15 cellular contexts compared by ENCODE assay signal in genomic region chr11:62001450-62002178, GRCh38. TPM values are rescaled to one million over a fixed set of nuclear protein-coding genes. Genes with fewer than 3 reads are reported as not detected.
DNase-seq lines count a peak whose midpoint lies in the region; ATAC-seq, FAIRE-seq and TF ChIP-seq lines count a peak whose summit lies in the region.
"Had no signal": no experiment of that assay in that cellular context is flagged by ENCODE, and none has a peak within 500 bp of the region (broad histone marks: within the 10 kb centered on the region; RNA-seq: fewer than 3 reads in every experiment).

No MANE protein-coding gene starts in this region.

- H3K27me3 ChIP-seq in right cardiac atrium (ENCODE audit: control insufficient read depth, insufficient read depth) = no peaks in the 10 kb centered on the region
- H3K27me3 ChIP-seq in pancreas = no peaks in the 10 kb centered on the region
- H3K27me3 ChIP-seq: BLaER1, neural progenitor cell had no signal

- peaks cover 0 to 5% (median 0%) of the 10 kb centered on the region in 3 donors for H3K36me3 ChIP-seq in pancreas
- H3K36me3 ChIP-seq: BLaER1, neural progenitor cell had no signal

- FAIRE-seq in RCC 7860 (lab: Jason Lieb, UNC) = no peak
- FAIRE-seq in pancreas (lab: Jason Lieb, UNC) = no peak

- H3K27me3 Mint-ChIP-seq in Calu3 (ENCODE audit: unreplicated experiment) = no peaks in the 10 kb centered on the region
- H3K27me3 Mint-ChIP-seq: activated CD4-positive, alpha-beta memory T cell treated with anti-CD3 and anti-CD28 coated beads for 36 hours had no signal

- DNase-seq in Calu3 (peak; percentile 55), RCC 7860 (ENCODE audit: low spot score) (peak; percentile 19), right cardiac atrium (no peak), pancreas (peak; percentile 78 to 92 (median 81)), dedifferentiated amniotic fluid mesenchymal stem cell (ENCODE audit: extremely low spot score) (no peak), SIG-M5 treated with dmso at 0.1 percent for 504 hours (lab: John Stamatoyannopoulos, UW; ENCODE audit: unreplicated experiment) (no peak)
- no peak for DNase-seq in activated CD4-positive, CD25-positive, alpha-beta regulatory T cell (lab: John Stamatoyannopoulos, UW)
- DNase-seq: activated CD4-positive, alpha-beta memory T cell treated with anti-CD3 and anti-CD28 coated beads for 36 hours; activated naive CD4-positive, alpha-beta T cell; immature natural killer cell; PC-9; T-helper 2 cell had no signal

- H3K9me3 ChIP-seq in right cardiac atrium (ENCODE audit: control insufficient read depth, low read length) = no peaks in the 10 kb centered on the region
- no peaks in the 10 kb centered on the region for H3K9me3 ChIP-seq in pancreas

- WGBS in right cardiac atrium = 63% methylated on average over 12 of the region's 12 CpGs
- WGBS in pancreas, 2 donors = 25 to 27% methylated on average over 12 of the region's 12 CpGs

- TF ChIP-seq CTCF in Calu3 (IDR thresholded peaks at IDR 0.05; ENCODE audit: unreplicated experiment) (no peak), pancreas (IDR thresholded peaks at IDR 0.05) (no peak)

- H3K4me1 ChIP-seq in right cardiac atrium (ENCODE audit: control insufficient read depth, insufficient read depth, low read length) (peaks cover 1% of the 10 kb centered on the region), pancreas (peaks cover 9 to 25% (median 22%) of the 10 kb centered on the region in 3 donors)

- CTCF ChIA-PET in Calu3 (lab: Charles Lee) = no interaction called here

- peak; percentile 57 to 64 for ATAC-seq in right cardiac atrium
- ATAC-seq in pancreas = peak; percentile 84 to 92 (median 90)
- ATAC-seq in HG03378 (IDR thresholded peaks at IDR 0.05; ENCODE audit: unreplicated experiment) = no peak

- peaks cover 8% of the 10 kb centered on the region for H3K9me3 Mint-ChIP-seq in Calu3 (ENCODE audit: low read depth, unreplicated experiment)

- H3K4me3 ChIP-seq in right cardiac atrium (ENCODE audit: low read length) (no peak overlapping the region), pancreas (no peak overlapping the region)
- H3K4me3 ChIP-seq: BLaER1, neural progenitor cell, PC-9 had no signal

- peaks cover 16% of the 10 kb centered on the region for H3K4me1 Mint-ChIP-seq in Calu3 (ENCODE audit: low read depth, unreplicated experiment)
- H3K4me1 Mint-ChIP-seq: immature natural killer cell had no signal

- intact Hi-C loops in Calu3 (cut with micrococcal nuclease; ENCODE audit: unreplicated experiment) = no loop called here
- intact Hi-C loops in right cardiac atrium (cut with DNase I) = no loop called here
- intact Hi-C loops in pancreas (cut with DNase I) = no loop called here

- BruUV-seq in Calu3 (replicated peaks; lab: Mats Ljungman, UMichigan) = no TSS peak

- no peak overlapping the region for H3K4me3 Mint-ChIP-seq in Calu3 (ENCODE audit: low read depth, unreplicated experiment)
- H3K4me3 Mint-ChIP-seq: activated CD4-positive, alpha-beta memory T cell treated with anti-CD3 and anti-CD28 coated beads for 36 hours; immature natural killer cell; neural progenitor cell had no signal

- H3K27ac ChIP-seq in right cardiac atrium (ENCODE audit: low read length) (no peak overlapping the region), pancreas (peak overlapping the region; percentile 27 to 76 (median 56))
- H3K27ac ChIP-seq: BLaER1, neural progenitor cell, PC-9 had no signal

- no peaks in the 10 kb centered on the region for H3K36me3 Mint-ChIP-seq in Calu3 (ENCODE audit: insufficient read depth, unreplicated experiment)
- H3K36me3 Mint-ChIP-seq: neural progenitor cell had no signal

- H3K27ac Mint-ChIP-seq in Calu3 (ENCODE audit: unreplicated experiment) = no peak overlapping the region
- H3K27ac Mint-ChIP-seq: activated CD4-positive, alpha-beta memory T cell treated with anti-CD3 and anti-CD28 coated beads for 36 hours had no signal

RNA-seq across cellular contexts. Expression of gene FTH1, which starts 34.2 kb away (rescaled TPM):
- total RNA-seq in Calu3 (2022) (1,555 and 1,627 TPM in 2 replicates), right cardiac atrium (1,000 to 10,000 TPM; 2,632 to 3,447 (median 3,097) TPM), pancreas (1,000 to 10,000 TPM; 1,217 to 1,772 (median 1,396) TPM)
- polyA plus RNA-seq in right cardiac atrium (3,090 TPM), pancreas (1,000 to 10,000 TPM; 1,114 to 1,632 TPM)

RNA-seq across cellular contexts. Expression of gene BEST1, which starts 51.5 kb away (rescaled TPM):
- total RNA-seq in Calu3 (2022) (0.78 and 1.1 TPM in 2 replicates), right cardiac atrium (1 to 10 TPM; 2.9 to 4.6 (median 3.2) TPM), pancreas (1 to 10 TPM in 3 of 6 donors, under 1 TPM in 3; 0.43 to 2.4 (median 0.98) TPM)
- polyA plus RNA-seq in right cardiac atrium (4.6 TPM), pancreas (1 to 10 TPM; 1.2 to 1.7 TPM)

Comparison
In these comparisons a context has a peak if more than half of its experiments do, and no peak if none do; other contexts are left out.
1. DNase-seq: peak in Calu3 (single experiment), RCC 7860 (single experiment) and pancreas (6 of 6); none in right cardiac atrium (0 of 3), dedifferentiated amniotic fluid mesenchymal stem cell (single experiment), SIG-M5 treated with dmso at 0.1 percent for 504 hours (single experiment) and activated CD4-positive, CD25-positive, alpha-beta regulatory T cell (0 of 4).